Comparison of ENCODE assay signal across 8 cellular contexts in the genomic region with DNA sequence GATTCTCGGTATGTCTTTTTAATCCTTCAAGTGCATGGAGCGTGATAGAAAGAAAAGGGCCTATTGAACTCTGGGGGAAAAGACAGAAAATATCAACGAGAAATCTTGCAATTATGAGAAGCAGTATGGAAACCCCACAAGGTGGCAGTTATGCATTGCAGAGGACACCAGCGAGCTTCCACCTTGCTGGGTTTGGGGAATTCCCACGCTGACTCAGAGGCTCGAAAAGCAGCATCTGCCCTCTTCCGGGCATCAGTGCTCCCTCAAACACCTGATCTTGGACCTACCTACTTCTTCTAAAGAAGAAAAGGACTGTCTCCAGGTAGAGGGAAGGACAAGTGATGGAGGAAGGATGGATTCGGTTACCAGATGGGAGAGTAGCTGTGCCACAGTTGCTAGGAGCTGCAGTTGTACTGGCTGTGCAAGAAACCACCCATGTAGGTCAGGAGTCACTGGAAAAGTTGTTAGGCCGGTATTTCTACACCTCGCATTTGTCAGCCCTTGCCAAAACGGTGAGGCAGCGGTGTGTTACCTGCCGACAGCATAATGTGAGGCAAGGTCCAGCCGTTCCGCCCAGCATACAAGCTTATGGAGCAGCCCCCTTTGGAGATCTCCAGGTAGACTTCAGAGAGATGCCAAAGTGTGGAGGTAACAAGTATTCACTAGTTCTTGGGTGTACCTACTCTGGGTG. TPM values are rescaled to one million over a fixed set of nuclear protein-coding genes. Genes with fewer than 3 reads are reported as not detected.
DNase-seq lines count a peak whose midpoint lies in the region; ATAC-seq, FAIRE-seq and TF ChIP-seq lines count a peak whose summit lies in the region.
"Not testable (repeated sequence)": the region's sequence is repeated elsewhere in the genome, so short reads cannot be mapped to it uniquely, and the experiment has no call there.

No MANE protein-coding gene starts in this region.

- peak; percentile 62 for TF ChIP-seq RAD21 in GM12878 (IDR thresholded peaks at IDR 0.05; ENCODE audit: insufficient read depth, low read depth, low read length)

- not testable (repeated sequence) for H3K27ac ChIP-seq in GM12878 (ENCODE audit: control insufficient read depth, insufficient read depth)

- not testable (repeated sequence) for H3K9me3 ChIP-seq in Caco-2; GM12878 (replicated peaks; ENCODE audit: control insufficient read depth, insufficient read depth, low read length)

- CTCF ChIA-PET in Caco-2 (lab: Charles Lee) (interaction anchor here (1.2 to 1.7 kb wide), 5 partner anchors 22 to 133 kb away, joined by 3 to 18 read pairs (median 6); a partner anchor contains a TSS), GM12878 (lab: Yijun Ruan, JAX) (interaction anchor here (1.0 to 2.6 kb wide), 7 partner anchors 46 to 487 kb away, joined by 3 to 27 read pairs (median 6); a partner anchor contains a TSS)

- H3K4me1 ChIP-seq in Caco-2; GM12878 (ENCODE audit: control insufficient read depth, insufficient read depth, low read length): not testable (repeated sequence)

- RAD21 ChIA-PET in GM12878 (lab: Charles Lee; ENCODE audit: unreplicated experiment): interaction anchor here (1.1 to 2.6 kb wide), 3 partner anchors 47 to 132 kb away, joined by 4 to 15 read pairs (median 12); no protein-coding TSS in a partner anchor

- H3K36me3 Mint-ChIP-seq in Caco-2 (ENCODE audit: insufficient read depth, unreplicated experiment); T-helper 2 cell treated with Interferon-gamma antibody and Interleukin-4, amounts not matched to agents 5 μg/mL and 100 μg/mL, for 36 hours (ENCODE audit: low read depth); stimulated activated memory B cell treated with anti-CD40 and anti-IgM and Interleukin-4, amounts not matched to agents 10 μg/mL and 1 μg/mL and 100 μg/mL, for 72 hours: not testable (repeated sequence)

- BruUV-seq in Caco-2 (replicated peaks; lab: Mats Ljungman, UMichigan); GM12878 (replicated peaks; lab: Mats Ljungman, UMichigan): not testable (repeated sequence)

- intact Hi-C loops in Caco-2 (cut with micrococcal nuclease; ENCODE audit: unreplicated experiment): loop anchor here (1.0 kb wide), 1 partner anchor 47 kb away; no protein-coding TSS in a partner anchor
- intact Hi-C loops in GM12878 (cut with micrococcal nuclease; ENCODE audit: unreplicated experiment): loop anchor here (2.0 to 10.0 kb wide), 3 partner anchors 131 to 489 kb away; no protein-coding TSS in a partner anchor
- intact Hi-C loops in left colon (cut with DNase I, micrococcal nuclease): not testable (repeated sequence)

- SMC1A ChIA-PET in GM12878 (lab: Charles Lee; ENCODE audit: uncharacterized antibody, unreplicated experiment): interaction anchor here (1.2 kb wide), 2 partner anchors 46 to 131 kb away, joined by 5 to 8 read pairs; no protein-coding TSS in a partner anchor

- H3K9ac ChIP-seq in GM12878 (ENCODE audit: control insufficient read depth, insufficient read depth, low read length): not testable (repeated sequence)

- H3K4me2 ChIP-seq in GM12878 (ENCODE audit: control insufficient read depth, insufficient read depth): not testable (repeated sequence)

- H3K27me3 ChIP-seq in Caco-2 (replicated peaks; ENCODE audit: control insufficient read depth, insufficient read depth, low read length); GM12878 (replicated peaks in 1 of 2; ENCODE audit: control insufficient read depth in 2 of 2, insufficient read depth in 2 of 2, low read length in 1 of 2): not testable (repeated sequence)

- not testable (repeated sequence) for TF ChIP-seq EP300 in GM12878 (IDR thresholded peaks at IDR 0.05; ENCODE audit: borderline replicate concordance in 1 of 2, control insufficient read depth in 1 of 2, low read depth in 2 of 2, low read length in 2 of 2)

- H2AFZ ChIP-seq in GM12878 (ENCODE audit: control insufficient read depth, low read depth, low read length): peak overlapping the region; percentile 58

- TF ChIP-seq CTCF in Caco-2 (IDR thresholded peaks at IDR 0.05; ENCODE audit: insufficient read depth in 1 of 2, low read depth in 1 of 2, low read length in 1 of 2, severe bottlenecking in 1 of 2, unreplicated experiment in 1 of 2) (peak; percentile 17 to 20), LNCaP clone FGC (IDR thresholded peaks at IDR 0.05; ENCODE audit: control insufficient read depth, extremely low read depth, insufficient read depth) (peak; percentile 36; the same call in 1 of the 2 replicates), GM12878 (IDR thresholded peaks at IDR 0.05 in 2 of 3, conservative IDR thresholded peaks at IDR 0.05 in 1 of 3; ENCODE audit: control insufficient read depth in 2 of 3, extremely low read depth in 1 of 3, insufficient read depth in 1 of 3, low read depth in 3 of 3, low read length in 3 of 3) (peak; percentile 46 to 52 (median 48); a peak in 5 of 6 replicates)

- peak overlapping the region; percentile 48 for H3K4me3 Mint-ChIP-seq in Caco-2 (ENCODE audit: unreplicated experiment)
- H3K4me3 Mint-ChIP-seq in T-helper 2 cell treated with Interferon-gamma antibody and Interleukin-4, amounts not matched to agents 5 μg/mL and 100 μg/mL, for 36 hours; stimulated activated memory B cell treated with anti-CD40 and anti-IgM and Interleukin-4, amounts not matched to agents 10 μg/mL and 1 μg/mL and 100 μg/mL, for 72 hours: not testable (repeated sequence)

- not testable (repeated sequence) for H3K36me3 ChIP-seq in Caco-2 (ENCODE audit: control insufficient read depth, insufficient read depth, low read length); GM12878 (ENCODE audit: control insufficient read depth in 2 of 2, insufficient read depth in 2 of 2, low read length in 1 of 2)

- POLR2A ChIA-PET in Caco-2 (lab: Charles Lee); GM12878 (lab: Charles Lee): not testable (repeated sequence)

- ATAC-seq in GM12878; left colon; stimulated activated memory B cell treated with anti-CD40 and anti-IgM and Interleukin-4, amounts not matched to agents 10 μg/mL and 1 μg/mL and 100 μg/mL, for 72 hours: not testable (repeated sequence)

- TF ChIP-seq POLR2A in GM12878 (IDR thresholded peaks at IDR 0.05; ENCODE audit: low read depth, low read length): not testable (repeated sequence)

- not testable (repeated sequence) for H3K9me3 Mint-ChIP-seq in Caco-2 (ENCODE audit: unreplicated experiment); T-helper 2 cell treated with Interferon-gamma antibody and Interleukin-4, amounts not matched to agents 5 μg/mL and 100 μg/mL, for 36 hours; stimulated activated memory B cell treated with anti-CD40 and anti-IgM and Interleukin-4, amounts not matched to agents 10 μg/mL and 1 μg/mL and 100 μg/mL, for 72 hours

- H3K4me3 ChIP-seq in Caco-2 (ENCODE audit: low read depth, low read length); GM12878: not testable (repeated sequence)
- H3K4me3 ChIP-seq in LNCaP clone FGC (ENCODE audit: low read depth, low read length): 0 out of 2 replicates have a peak overlapping the region, but pooled peaks have one; percentile 15

- not testable (repeated sequence) for H3K79me2 ChIP-seq in GM12878 (ENCODE audit: control insufficient read depth, insufficient read depth, low read length)

- H3K27ac Mint-ChIP-seq in Caco-2 (ENCODE audit: unreplicated experiment): peak overlapping the region; percentile 25
- H3K27ac Mint-ChIP-seq in T-helper 2 cell treated with Interferon-gamma antibody and Interleukin-4, amounts not matched to agents 5 μg/mL and 100 μg/mL, for 36 hours: not testable (repeated sequence)
- peak overlapping the region; percentile 27 for H3K27ac Mint-ChIP-seq in stimulated activated memory B cell treated with anti-CD40 and anti-IgM and Interleukin-4, amounts not matched to agents 10 μg/mL and 1 μg/mL and 100 μg/mL, for 72 hours

- not testable (repeated sequence) for H4K20me1 ChIP-seq in GM12878 (ENCODE audit: control insufficient read depth, insufficient read depth)

- not testable (repeated sequence) for H3K4me1 Mint-ChIP-seq in Caco-2 (ENCODE audit: low read depth, unreplicated experiment); T-helper 2 cell treated with Interferon-gamma antibody and Interleukin-4, amounts not matched to agents 5 μg/mL and 100 μg/mL, for 36 hours (ENCODE audit: low read depth)
- peaks cover 12% of the 10 kb centered on the region for H3K4me1 Mint-ChIP-seq in stimulated activated memory B cell treated with anti-CD40 and anti-IgM and Interleukin-4, amounts not matched to agents 10 μg/mL and 1 μg/mL and 100 μg/mL, for 72 hours

- not testable (repeated sequence) for H3K27me3 Mint-ChIP-seq in Caco-2 (ENCODE audit: insufficient read depth, unreplicated experiment); T-helper 2 cell treated with Interferon-gamma antibody and Interleukin-4, amounts not matched to agents 5 μg/mL and 100 μg/mL, for 36 hours (ENCODE audit: low read depth); stimulated activated memory B cell treated with anti-CD40 and anti-IgM and Interleukin-4, amounts not matched to agents 10 μg/mL and 1 μg/mL and 100 μg/mL, for 72 hours

- WGBS in GM12878 (ENCODE audit: insufficient coverage, insufficient replicate concordance, low lambda C conversion rate, missing lambda C conversion rate): 23% methylated on average over 15 of the region's 15 CpGs

- in situ Hi-C loops in GM12878 (cut with MboI): not testable (repeated sequence)

- DNase-seq in Caco-2 (peak; percentile 56), LNCaP clone FGC (ENCODE audit: low read depth) (peak; percentile 46), left colon (peak; percentile 45 to 68)
- peak; percentile 66 for DNase-seq in T-helper 2 cell treated with Interferon-gamma antibody and Interleukin-4, amounts not matched to agents 5 μg/mL and 100 μg/mL, for 36 hours (ENCODE audit: low spot score)
- peak; percentile 70 for DNase-seq in activated CD8-positive, alpha-beta memory T cell treated with anti-CD3 and anti-CD28 coated beads, Interleukin-2, amount 50 U/mL, for 4 hours
- DNase-seq in GM12878 (ENCODE audit: low read depth, low spot score): not testable (repeated sequence)
- DNase-seq in stimulated activated CD4-positive, alpha-beta T cell treated with anti-CD3 and anti-CD28 coated beads, Interleukin-1b, Interleukin-23, amount 100 ng/mL, for 24 hours (ENCODE audit: low read depth in 4 of 4, low spot score in 1 of 4): peak; percentile 35 to 62 (median 51)

- not testable (repeated sequence) for FAIRE-seq in GM12878 (lab: Jason Lieb, UNC)

RNA-seq across cellular contexts. Expression of a gene that starts 29.0 kb away (rescaled TPM):
- total RNA-seq in Caco-2 (2022): 64.1 and 70.0 TPM in 2 replicates
- 33.4 and 34.7 TPM in 2 replicates for total RNA-seq in GM12878 (2013; cell fraction: nucleolus; rRNA removed)
- total RNA-seq in GM12878 (2014; rRNA removed): 21.1 and 22.3 TPM in 2 replicates
- 25.6 and 29.7 TPM in 2 replicates for total RNA-seq in GM12878 (2014; rRNA removed; fragmentation: Illumina TruSeq; extraction: Trizol)
- 37.5 and 46.7 TPM in 2 replicates for total RNA-seq in GM12878 (2021)
- polyA plus RNA-seq in GM12878 (2011; ENCODE audit: low read depth): 22.0 TPM
- 57.0 and 75.6 TPM in 2 replicates for polyA plus RNA-seq in GM12878 (2011; rRNA removed)
- polyA plus RNA-seq in GM12878 (2011; cell fraction: cytosol; rRNA removed): 68.7 and 81.7 TPM in 2 replicates
- polyA plus RNA-seq in GM12878 (2011; cell fraction: nucleus; rRNA removed): 45.2 and 51.5 TPM in 2 replicates
- polyA plus RNA-seq in GM12878 (2012): 23.3 and 27.2 TPM in 2 replicates
- 59.5 and 64.9 TPM in 2 replicates for polyA plus RNA-seq in GM12878 (2014; fragmentation: Illumina TruSeq; extraction: Trizol)
- polyA plus RNA-seq in GM12878 (2014; fragmentation: Nextera tagmentation; extraction: Ambion mirVana): 10 to 100 TPM in 1 of 2 experiments, 1 to 10 TPM in 1; 5.5 to 11.1 TPM
- 41.3 and 45.9 TPM in 2 replicates for polyA plus RNA-seq in GM12878 (2014; rRNA removed)
- polyA plus RNA-seq in GM12878 (2016; fragmentation: Nextera tagmentation; extraction: Ambion mirVana): 10 to 100 TPM; 39.4 to 45.1 TPM
- 35.3 and 42.4 TPM in 2 replicates for polyA minus RNA-seq in GM12878 (2011; rRNA and poly(A)+ RNA removed)
- polyA minus RNA-seq in GM12878 (2011; cell fraction: cytosol; rRNA and poly(A)+ RNA removed): 8.6 and 10.7 TPM in 2 replicates
- 10.6 and 16.4 TPM in 2 replicates for polyA minus RNA-seq in GM12878 (2011; cell fraction: nucleus; rRNA and poly(A)+ RNA removed)
- total RNA-seq in left colon: 10 to 100 TPM; 42.1 to 50.4 TPM

RNA-seq across cellular contexts. Expression of a gene that starts 44.8 kb away (rescaled TPM):
- 87.6 and 101 TPM in 2 replicates for total RNA-seq in Caco-2 (2022)
- 110 and 119 TPM in 2 replicates for total RNA-seq in GM12878 (2013; cell fraction: nucleolus; rRNA removed)
- 110 and 116 TPM in 2 replicates for total RNA-seq in GM12878 (2014; rRNA removed)
- total RNA-seq in GM12878 (2014; rRNA removed; fragmentation: Illumina TruSeq; extraction: Trizol): 67.7 and 74.4 TPM in 2 replicates
- total RNA-seq in GM12878 (2021): 123 and 135 TPM in 2 replicates
- polyA plus RNA-seq in GM12878 (2011; ENCODE audit: low read depth): 97.8 TPM
- polyA plus RNA-seq in GM12878 (2011; rRNA removed): 65.3 and 85.5 TPM in 2 replicates
- polyA plus RNA-seq in GM12878 (2011; cell fraction: cytosol; rRNA removed): 99.7 and 115 TPM in 2 replicates
- 174 and 177 TPM in 2 replicates for polyA plus RNA-seq in GM12878 (2011; cell fraction: nucleus; rRNA removed)
- 147 and 163 TPM in 2 replicates for polyA plus RNA-seq in GM12878 (2012)
- polyA plus RNA-seq in GM12878 (2014; fragmentation: Illumina TruSeq; extraction: Trizol): 71.3 and 115 TPM in 2 replicates
- 10 to 100 TPM; 67.8 to 72.5 TPM for polyA plus RNA-seq in GM12878 (2014; fragmentation: Nextera tagmentation; extraction: Ambion mirVana)
- polyA plus RNA-seq in GM12878 (2014; rRNA removed): 131 and 137 TPM in 2 replicates
- polyA plus RNA-seq in GM12878 (2016; fragmentation: Nextera tagmentation; extraction: Ambion mirVana): 100 to 1,000 TPM; 121 to 122 TPM
- 64.8 and 73.5 TPM in 2 replicates for polyA minus RNA-seq in GM12878 (2011; rRNA and poly(A)+ RNA removed)
- 14.8 and 22.1 TPM in 2 replicates for polyA minus RNA-seq in GM12878 (2011; cell fraction: cytosol; rRNA and poly(A)+ RNA removed)
- 70.4 and 127 TPM in 2 replicates for polyA minus RNA-seq in GM12878 (2011; cell fraction: nucleus; rRNA and poly(A)+ RNA removed)
- total RNA-seq in left colon: 10 to 100 TPM; 58.0 to 71.3 TPM

RNA-seq across cellular contexts. Expression of a gene that starts 45.3 kb away (rescaled TPM):
- 0.16 and 0.28 TPM in 2 replicates for total RNA-seq in Caco-2 (2022)
- not detected in 2 replicates for total RNA-seq in GM12878 (2013; cell fraction: nucleolus; rRNA removed)
- 0.11 TPM in 1 of 2 replicates, not detected in the other for total RNA-seq in GM12878 (2014; rRNA removed)
- not detected in 2 replicates for total RNA-seq in GM12878 (2014; rRNA removed; fragmentation: Illumina TruSeq; extraction: Trizol)
- total RNA-seq in GM12878 (2021): not detected in 2 replicates
- 0.14 TPM for polyA plus RNA-seq in GM12878 (2011; ENCODE audit: low read depth)
- polyA plus RNA-seq in GM12878 (2011; rRNA removed): 0.04 TPM in 1 of 2 replicates, not detected in the other
- 0.01 and 0.05 TPM in 2 replicates for polyA plus RNA-seq in GM12878 (2011; cell fraction: cytosol; rRNA removed)
- polyA plus RNA-seq in GM12878 (2011; cell fraction: nucleus; rRNA removed): 0.18 and 0.48 TPM in 2 replicates
- polyA plus RNA-seq in GM12878 (2012): 0.11 TPM in 2 replicates
- not detected in 2 replicates for polyA plus RNA-seq in GM12878 (2014; fragmentation: Illumina TruSeq; extraction: Trizol)
- polyA plus RNA-seq in GM12878 (2014; fragmentation: Nextera tagmentation; extraction: Ambion mirVana): under 1 TPM in 1 of 2 experiments, not detected in 1; 0.04 TPM
- 0.04 TPM in 1 of 2 replicates, not detected in the other for polyA plus RNA-seq in GM12878 (2014; rRNA removed)
- polyA plus RNA-seq in GM12878 (2016; fragmentation: Nextera tagmentation; extraction: Ambion mirVana): not detected
- not detected in 2 replicates for polyA minus RNA-seq in GM12878 (2011; rRNA and poly(A)+ RNA removed)
- not detected in 2 replicates for polyA minus RNA-seq in GM12878 (2011; cell fraction: cytosol; rRNA and poly(A)+ RNA removed)
- polyA minus RNA-seq in GM12878 (2011; cell fraction: nucleus; rRNA and poly(A)+ RNA removed): not detected in 2 replicates
- under 1 TPM; 0.61 to 0.70 TPM for total RNA-seq in left colon
